Comparison of ENCODE assay signal across 8 cellular contexts in genomic region chr5:124599048-124599973, GRCh38.
DNase-seq lines count a peak whose midpoint lies in the region; ATAC-seq and TF ChIP-seq lines count a peak whose summit lies in the region.

No MANE protein-coding gene starts in this region.

- H3K4ac ChIP-seq in mesendoderm (ENCODE audit: low read depth, low read length): peak overlapping the region; percentile 78

- no peaks in the 10 kb centered on the region for H3K27me3 ChIP-seq in BJ (ENCODE audit: control insufficient read depth, insufficient read depth, low read length)
- no peaks in the 10 kb centered on the region for H3K27me3 ChIP-seq in mesendoderm (ENCODE audit: insufficient read depth, low read length, poor library complexity)
- H3K27me3 ChIP-seq in H7 (ENCODE audit: control insufficient read depth, insufficient read depth, low read length): no peaks in the 10 kb centered on the region

- no peaks in the 10 kb centered on the region for H3K79me1 ChIP-seq in mesendoderm (ENCODE audit: low read length)

- CTCF ChIA-PET in BJ (lab: Yijun Ruan, JAX): interaction anchor here (0.6 to 1.6 kb wide), 3 partner anchors 17 to 194 kb away, joined by 3 to 4 read pairs (median 3); no protein-coding TSS in a partner anchor

- DNase-seq in BJ (ENCODE audit: low read depth) (peak; percentile 6), NCI-H460 (ENCODE audit: extremely low read depth, low read depth) (peak; percentile 81), chondrocyte (ENCODE audit: low spot score) (no peak), mesendoderm (no peak), H7 (no peak)

- WGBS in mesendoderm (ENCODE audit: extremely low coverage, insufficient coverage, low lambda C conversion rate): no CpG with 5 or more reads among the region's 9 CpGs

- peak overlapping the region; percentile 83 for H3K27ac Mint-ChIP-seq in chondrocyte (ENCODE audit: unreplicated experiment)

- H3K4me1 ChIP-seq in mesendoderm (ENCODE audit: control insufficient read depth, low read depth, low read length): peaks cover 6% of the 10 kb centered on the region

- H2AK5ac ChIP-seq in mesendoderm (ENCODE audit: low read length): no peak overlapping the region

- H3K23ac ChIP-seq in mesendoderm (ENCODE audit: low read length): no peak overlapping the region

- peak; percentile 56 for ATAC-seq in GM21576 (IDR thresholded peaks at IDR 0.05; ENCODE audit: unreplicated experiment)
- ATAC-seq in GM18520 (IDR thresholded peaks at IDR 0.05; ENCODE audit: unreplicated experiment): no peak
- no peak for ATAC-seq in GM19463 (IDR thresholded peaks at IDR 0.05; ENCODE audit: unreplicated experiment)

- no peak overlapping the region for H3K9ac ChIP-seq in mesendoderm (ENCODE audit: low read length)

- no peak overlapping the region for H4K8ac ChIP-seq in mesendoderm (ENCODE audit: low read depth, low read length)

- H3K9me3 Mint-ChIP-seq in chondrocyte (ENCODE audit: low read depth): no peaks in the 10 kb centered on the region

- H3K4me2 ChIP-seq in mesendoderm (ENCODE audit: low read length): no peak overlapping the region

- H3K18ac ChIP-seq in mesendoderm (ENCODE audit: low read length): peak overlapping the region; percentile 65

- no peak overlapping the region for H3K56ac ChIP-seq in mesendoderm (ENCODE audit: low read length)

- no peaks in the 10 kb centered on the region for H3K36me3 Mint-ChIP-seq in chondrocyte (ENCODE audit: low read depth)

- TF ChIP-seq CTCF in BJ (IDR thresholded peaks at IDR 0.05; ENCODE audit: insufficient read depth, low read depth, low read length) (no peak), chondrocyte (IDR thresholded peaks at IDR 0.05) (no peak)

- POLR2A ChIA-PET in BJ (lab: Charles Lee): interaction anchor here (0.6 kb wide), 2 partner anchors 17 to 267 kb away, joined by 4 to 6 read pairs; no protein-coding TSS in a partner anchor

- no peak overlapping the region for H2BK120ac ChIP-seq in mesendoderm (ENCODE audit: low read depth, low read length)

- H3K27me3 Mint-ChIP-seq in chondrocyte (ENCODE audit: low read depth): no peaks in the 10 kb centered on the region

- H3K4me3 Mint-ChIP-seq in chondrocyte (ENCODE audit: unreplicated experiment): peak overlapping the region; percentile 31

- H3K27ac ChIP-seq in mesendoderm (ENCODE audit: low read depth, low read length): no peak overlapping the region

- peaks cover 36% of the 10 kb centered on the region for H3K4me1 Mint-ChIP-seq in chondrocyte (ENCODE audit: low read depth)

- H3K36me3 ChIP-seq in BJ (ENCODE audit: control insufficient read depth, insufficient read depth, low read length) (no peaks in the 10 kb centered on the region), mesendoderm (ENCODE audit: control insufficient read depth, insufficient read depth, low read length) (no peaks in the 10 kb centered on the region), H7 (replicated peaks; ENCODE audit: control insufficient read depth, insufficient read depth, low read length) (no peaks in the 10 kb centered on the region)

- no peak overlapping the region for H2BK5ac ChIP-seq in mesendoderm (ENCODE audit: low read length)

- H4K5ac ChIP-seq in mesendoderm (ENCODE audit: low read length): no peak overlapping the region

- H3K79me2 ChIP-seq in mesendoderm (ENCODE audit: control insufficient read depth, insufficient read depth, low read length): no peaks in the 10 kb centered on the region

- H2BK15ac ChIP-seq in mesendoderm (replicated peaks; ENCODE audit: low read depth): no peak overlapping the region

- H3K4me3 ChIP-seq in BJ (ENCODE audit: low read depth, low read length): no peak overlapping the region
- no peak overlapping the region for H3K4me3 ChIP-seq in mesendoderm (ENCODE audit: low read length)
- no peak overlapping the region for H3K4me3 ChIP-seq in H7 (ENCODE audit: insufficient read depth, low read depth, low read length)

Comparison
In these comparisons a context has a peak if more than half of its experiments do, and no peak if none do; other contexts are left out.
1. DNase-seq: peak in BJ (single experiment) and NCI-H460 (single experiment); none in chondrocyte (single experiment), mesendoderm (single experiment) and H7 (single experiment).